ENCODE assay signal across 1 cellular context in genomic region chr17:9026741-9027140, GRCh38.
TF ChIP-seq lines count a peak whose summit lies in the region.

No MANE protein-coding gene starts in this region.

TF ChIP-seq in HEK293, 187 proteins besides CTCF, POLR2A, EP300 and RAD21 (continued from another document):
- TF ChIP-seq ZIC2 (tag by site-specific recombination; IDR thresholded peaks at IDR 0.05) (0 out of 2 replicates have a peak, but pooled peaks have one; percentile 12), ZNF555 (tag by site-specific recombination; conservative IDR thresholded peaks at IDR 0.05) (no peak), KLF10 (tag by site-specific recombination; IDR thresholded peaks at IDR 0.05) (no peak), SCRT2 (tag by site-specific recombination; IDR thresholded peaks at IDR 0.05) (no peak)
